In the genomic region with DNA sequence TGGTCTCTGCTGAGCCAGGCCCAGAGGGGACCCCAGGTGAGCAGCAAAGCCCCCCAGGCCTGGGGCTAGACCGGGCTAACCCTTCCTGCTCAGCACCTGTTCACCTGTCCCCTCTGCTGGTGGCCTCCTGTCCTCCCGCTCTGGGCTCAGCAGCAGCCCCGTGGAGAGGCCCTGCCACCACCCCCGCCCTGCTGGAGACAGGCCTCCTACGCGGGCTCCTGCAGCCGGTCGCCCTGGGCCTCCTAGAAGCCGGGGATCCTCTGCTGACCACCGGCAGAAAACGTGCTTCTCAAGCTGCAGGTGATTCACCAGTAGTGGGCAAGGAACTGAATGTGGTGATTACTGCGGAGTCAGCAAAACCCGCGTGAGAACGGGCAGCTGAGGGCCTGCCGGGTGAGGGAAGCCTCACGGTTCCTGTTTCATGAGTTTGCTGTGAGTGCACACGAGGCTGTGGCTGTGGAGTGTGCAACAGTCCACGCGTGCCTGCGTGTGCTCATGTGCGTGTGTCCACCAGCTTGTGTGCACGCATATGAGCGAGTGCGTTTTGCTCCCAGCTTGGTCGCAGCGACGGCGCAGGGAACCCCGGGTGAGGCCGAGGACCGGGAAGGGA, we compare ENCODE assay signal across 9 cellular contexts. TPM values are rescaled to one million over a fixed set of nuclear protein-coding genes. Genes with fewer than 3 reads are reported as not detected.
A peak's percentile ranks its signal among the peaks of the same experiment; 100 is the strongest.
DNase-seq lines count a peak whose midpoint lies in the region; ATAC-seq and TF ChIP-seq lines count a peak whose summit lies in the region.
"Had no signal": no experiment of that assay in that cellular context is flagged by ENCODE, and none has a peak within 500 bp of the region (broad histone marks: within the 10 kb centered on the region; RNA-seq: fewer than 3 reads in every experiment).

No MANE protein-coding gene starts in this region.

- peak overlapping the region in 1 of 4 donors; percentile 39 for H3K27ac ChIP-seq in body of pancreas

- H3K27me3 Mint-ChIP-seq in stimulated activated naive B cell treated with anti-CD40 and anti-IgM and Interleukin-4, amounts not matched to agents 10 μg/mL and 1 μg/mL and 100 μg/mL, for 72 hours, result peaks cover 24 to 49% of the 10 kb centered on the region in 2 donors

- no peaks in the 10 kb centered on the region for H3K9me3 ChIP-seq in body of pancreas

- intact Hi-C loops in body of pancreas (cut with DNase I), result no loop called here

- peak overlapping the region; percentile 60 for H3K27ac Mint-ChIP-seq in stimulated activated naive B cell treated with anti-CD40 and anti-IgM and Interleukin-4, amounts not matched to agents 10 μg/mL and 1 μg/mL and 100 μg/mL, for 72 hours

- no peak for TF ChIP-seq CTCF in body of pancreas (IDR thresholded peaks at IDR 0.05)

- no peak overlapping the region for H3K4me3 ChIP-seq in body of pancreas

- peak in 1 of 3 donors; percentile 14 for TF ChIP-seq POLR2A in body of pancreas (IDR thresholded peaks at IDR 0.05)

- peaks cover 20 to 40% of the 10 kb centered on the region in 2 donors for H3K4me1 Mint-ChIP-seq in stimulated activated naive B cell treated with anti-CD40 and anti-IgM and Interleukin-4, amounts not matched to agents 10 μg/mL and 1 μg/mL and 100 μg/mL, for 72 hours

- WGBS in body of pancreas, 2 donors, result 0 to 26% methylated on average over 1 to 32 of the region's 32 CpGs

- H3K9me3 Mint-ChIP-seq in stimulated activated naive B cell treated with anti-CD40 and anti-IgM and Interleukin-4, amounts not matched to agents 10 μg/mL and 1 μg/mL and 100 μg/mL, for 72 hours, result no peaks in the 10 kb centered on the region

- peak; percentile 45 for ATAC-seq in body of pancreas
- ATAC-seq in stimulated activated naive B cell treated with anti-CD40 and anti-IgM and Interleukin-4, amounts not matched to agents 10 μg/mL and 1 μg/mL and 100 μg/mL, for 72 hours (replicated peaks), result peak; percentile 71 to 84
- no peak for ATAC-seq in HG02588 (IDR thresholded peaks at IDR 0.05; ENCODE audit: unreplicated experiment)
- ATAC-seq in HG02571 (IDR thresholded peaks at IDR 0.05; ENCODE audit: unreplicated experiment), result no peak

- H3K27me3 ChIP-seq in body of pancreas, result no peaks in the 10 kb centered on the region

- no peaks in the 10 kb centered on the region for H3K36me3 ChIP-seq in body of pancreas (replicated peaks in 1 of 2; ENCODE audit: insufficient read depth in 1 of 2, low read depth in 2 of 2)

- no peaks in the 10 kb centered on the region for H3K36me3 Mint-ChIP-seq in stimulated activated naive B cell treated with anti-CD40 and anti-IgM and Interleukin-4, amounts not matched to agents 10 μg/mL and 1 μg/mL and 100 μg/mL, for 72 hours

- DNase-seq in EL (peak; percentile 57), NCI-H69 (lab: John Stamatoyannopoulos, UW) (peak; percentile 60), body of pancreas (peak; percentile 49 to 76 (median 70)), islet precursor cell (peak; percentile 81), DMS114 treated with DMSO at 0.1 percent for 48 hours (lab: John Stamatoyannopoulos, UW; ENCODE audit: unreplicated experiment) (no peak)
- DNase-seq in stimulated activated naive B cell treated with anti-CD40 and anti-IgM and Interleukin-4, amounts not matched to agents 10 μg/mL and 1 μg/mL and 100 μg/mL, for 72 hours, result peak; percentile 40

- H3K4me3 Mint-ChIP-seq in stimulated activated naive B cell treated with anti-CD40 and anti-IgM and Interleukin-4, amounts not matched to agents 10 μg/mL and 1 μg/mL and 100 μg/mL, for 72 hours, result peak overlapping the region; percentile 80 to 81

- peaks cover 60% of the 10 kb centered on the region for H3K4me1 ChIP-seq in body of pancreas

RNA-seq across cellular contexts. Expression of gene SECTM1, which starts 0.8 kb away (rescaled TPM):
- total RNA-seq in body of pancreas, result 1 to 10 TPM; 5.4 to 6.3 TPM

RNA-seq across cellular contexts. Expression of gene CD7, which starts 15.4 kb away (rescaled TPM):
- not detected for total RNA-seq in body of pancreas
- total RNA-seq: pulmonary artery endothelial cell had no signal

RNA-seq across cellular contexts. Expression of gene TEX19, which starts 26.3 kb away (rescaled TPM):
- total RNA-seq in body of pancreas, result not detected
- total RNA-seq: pulmonary artery endothelial cell had no signal

RNA-seq across cellular contexts. Expression of gene UTS2R, which starts 38.8 kb away (rescaled TPM):
- not detected for total RNA-seq in body of pancreas
- total RNA-seq: pulmonary artery endothelial cell had no signal

RNA-seq across cellular contexts. Expression of gene CSNK1D, which starts 59.3 kb away (rescaled TPM):
- total RNA-seq in body of pancreas, result 100 to 1,000 TPM in 1 of 2 donors, 10 to 100 TPM in 1; 37.6 to 116 TPM

Comparison
In these comparisons a context has a peak if more than half of its experiments do, and no peak if none do; other contexts are left out.
1. ATAC-seq: peak in body of pancreas (single experiment) and stimulated activated naive B cell treated with anti-CD40 and anti-IgM and Interleukin-4, amounts not matched to agents 10 μg/mL and 1 μg/mL and 100 μg/mL, for 72 hours (2 of 2); none in HG02588 (single experiment) and HG02571 (single experiment).